13 cellular contexts compared by ENCODE assay signal in the genomic region with DNA sequence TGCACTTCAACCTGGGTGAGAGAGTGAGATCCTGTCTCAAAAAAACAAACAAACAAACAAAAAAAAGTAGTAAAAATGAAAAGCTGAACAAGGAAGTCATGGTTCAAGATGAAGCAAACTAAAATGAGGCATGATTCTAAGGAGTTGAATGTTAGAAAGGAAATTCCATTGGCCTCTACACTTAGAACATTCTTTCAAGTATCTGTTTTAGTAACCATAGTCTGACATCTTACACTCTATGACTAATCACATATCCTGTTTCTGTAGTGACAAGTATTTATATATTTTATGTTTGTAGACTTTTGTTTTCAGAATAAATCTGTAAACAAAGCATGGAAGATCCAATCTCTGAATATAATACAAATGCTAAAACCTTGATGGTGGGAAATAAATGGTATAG.
DNase-seq lines count a peak whose midpoint lies in the region; ATAC-seq and TF ChIP-seq lines count a peak whose summit lies in the region.
"Had no signal": no experiment of that assay in that cellular context is flagged by ENCODE, and none has a peak within 500 bp of the region (broad histone marks: within the 10 kb centered on the region; RNA-seq: fewer than 3 reads in every experiment).

No MANE protein-coding gene starts in this region.

- TF ChIP-seq CTCF in choroid plexus epithelial cell (conservative IDR thresholded peaks at IDR 0.05; ENCODE audit: low read depth, low read length) = no peak

- H3K4me3 ChIP-seq in choroid plexus epithelial cell (ENCODE audit: low read depth, low read length) (no peak overlapping the region), skeletal muscle cell (ENCODE audit: low read depth, low read length) (no peak overlapping the region)
- H3K4me3 ChIP-seq: GM23338 had no signal

- DNase-seq in choroid plexus epithelial cell (ENCODE audit: low read depth) (peak; percentile 81), skeletal muscle cell (ENCODE audit: low read depth) (peak; percentile 16), NCI-H345 (lab: John Stamatoyannopoulos, UW) (no peak), left ventricle myocardium superior (no peak)
- DNase-seq: activated naive CD4-positive, alpha-beta T cell treated with Interleukin-2 at 50 U/mL for 16 hours; MM.1S; naive B cell; stimulated activated CD8-positive, alpha-beta memory T cell treated with anti-CD3 and anti-CD28 coated beads, Interleukin-4, amount 100 ng/mL, for 48 hours had no signal

- intact Hi-C loops in left ventricle myocardium superior (cut with micrococcal nuclease) = no loop called here

- peak; percentile 56 for ATAC-seq in GM18907 (IDR thresholded peaks at IDR 0.05; ENCODE audit: unreplicated experiment)
- peak; percentile 67 for ATAC-seq in HG03442 (IDR thresholded peaks at IDR 0.05; ENCODE audit: unreplicated experiment)
- ATAC-seq in GM19463 (IDR thresholded peaks at IDR 0.05; ENCODE audit: unreplicated experiment) = no peak
- ATAC-seq in left ventricle myocardium superior = no peak
- ATAC-seq: GM23338, WTC11 had no signal

Comparison
In these comparisons a context has a peak if more than half of its experiments do, and no peak if none do; other contexts are left out.
1. ATAC-seq: peak in GM18907 (single experiment) and HG03442 (single experiment); none in GM19463 (single experiment) and left ventricle myocardium superior (single experiment).
2. DNase-seq: peak in choroid plexus epithelial cell (single experiment) and skeletal muscle cell (single experiment); none in NCI-H345 (single experiment) and left ventricle myocardium superior (single experiment).